9 cellular contexts compared by ENCODE assay signal in genomic region chrY:13435968-13436937, GRCh38. TPM values are rescaled to one million over a fixed set of nuclear protein-coding genes. Genes with fewer than 3 reads are reported as not detected.
DNase-seq lines count a peak whose midpoint lies in the region; ATAC-seq, FAIRE-seq and TF ChIP-seq lines count a peak whose summit lies in the region.
"Had no signal": no experiment of that assay in that cellular context is flagged by ENCODE, and none has a peak within 500 bp of the region (broad histone marks: within the 10 kb centered on the region; RNA-seq: fewer than 3 reads in every experiment).

No MANE protein-coding gene starts in this region.

- H3K9ac ChIP-seq in GM23248, result no peak overlapping the region

- H3K4me3 Mint-ChIP-seq in effector memory CD8-positive, alpha-beta T cell, result peak overlapping the region; percentile 94 to 98

- H3K4me2 ChIP-seq in GM23248 (ENCODE audit: unreplicated experiment), result no peak overlapping the region

- no peaks in the 10 kb centered on the region for H3K27me3 Mint-ChIP-seq in effector memory CD8-positive, alpha-beta T cell

- intact Hi-C loops in stomach (cut with DNase I; ENCODE audit: low total_unique reads), result no loop called here
- intact Hi-C loops in ascending aorta (cut with DNase I), result no loop called here

- H3K4me3 ChIP-seq in GM23248, result no peak overlapping the region
- H3K4me3 ChIP-seq in stomach, result peak overlapping the region in 2 of 4 donors; percentile 29 to 33
- H3K4me3 ChIP-seq in ascending aorta, result no peak overlapping the region

- peaks cover 16% of the 10 kb centered on the region for H3K36me3 Mint-ChIP-seq in effector memory CD8-positive, alpha-beta T cell (ENCODE audit: insufficient read depth)

- H3K79me2 ChIP-seq in GM23248 (ENCODE audit: insufficient read depth), result peaks cover 68% of the 10 kb centered on the region

- TF ChIP-seq POLR2A in stomach (IDR thresholded peaks at IDR 0.05), result no peak

- H2AFZ ChIP-seq in GM23248, result no peak overlapping the region

- ATAC-seq in effector memory CD8-positive, alpha-beta T cell (replicated peaks), result peak; percentile 89

- H3F3A ChIP-seq in GM23248 (ENCODE audit: insufficient read depth), result peaks cover 6% of the 10 kb centered on the region; the same call in 1 of the 2 replicates

- WGBS in GM23248 (ENCODE audit: low coverage in 1 of 2, low lambda C conversion rate in 2 of 2, missing lambda C conversion rate in 2 of 2), 2 experiments, result 87 to 95% methylated on average over 14 to 23 of the region's 25 CpGs
- 42 to 69% (median 59%) methylated on average over 7 to 25 of the region's 25 CpGs; no CpG with 5 or more reads in 2 of the 5 donors for WGBS in stomach, 5 donors

- no peaks in the 10 kb centered on the region for H3K9me2 ChIP-seq in GM23248 (ENCODE audit: insufficient read depth)

- H3K4me1 Mint-ChIP-seq in effector memory CD8-positive, alpha-beta T cell (ENCODE audit: low read depth in 2 of 2), result peaks cover 40 to 83% of the 10 kb centered on the region in 2 donors

- TF ChIP-seq CTCF in stomach (IDR thresholded peaks at IDR 0.05) (peak in 1 of 7 experiments; percentile 7), ascending aorta (IDR thresholded peaks at IDR 0.05) (no peak)

- peak; percentile 29 for FAIRE-seq in RCC 7860 (lab: Jason Lieb, UNC)

- H3K27ac Mint-ChIP-seq in effector memory CD8-positive, alpha-beta T cell, result peak overlapping the region; percentile 96 to 98

- DNase-seq in GM23248, result peak; percentile 11
- DNase-seq in RCC 7860 (ENCODE audit: low spot score), result peak; percentile 61
- DNase-seq in effector memory CD8-positive, alpha-beta T cell, result peak; percentile 53 to 76 (median 57)
- DNase-seq in stimulated activated CD4-positive, alpha-beta T cell treated with anti-CD3 and anti-CD28 coated beads, Interleukin-4, amount 100 ng/mL, for 4 hours, result peak; percentile 51 to 61
- DNase-seq in DMS153 treated with DMSO at 0.1 percent for 48 hours (lab: John Stamatoyannopoulos, UW; ENCODE audit: unreplicated experiment), result no peak
- no peak for DNase-seq in stomach
- DNase-seq in DMS 273 (lab: John Stamatoyannopoulos, UW; ENCODE audit: unreplicated experiment), result no peak
- DNase-seq in ascending aorta (ENCODE audit: low spot score in 2 of 2), result no peak
- DNase-seq: upper lobe of left lung had no signal

- H3K27ac ChIP-seq in GM23248, result no peak overlapping the region
- H3K27ac ChIP-seq in stomach, result peak overlapping the region in 2 of 5 donors; percentile 25 to 57
- no peak overlapping the region for H3K27ac ChIP-seq in ascending aorta

- H3K4me1 ChIP-seq in GM23248 (ENCODE audit: insufficient read depth), result no peaks in the 10 kb centered on the region
- peaks cover 0 to 19% (median 0%) of the 10 kb centered on the region in 4 donors for H3K4me1 ChIP-seq in stomach
- no peaks in the 10 kb centered on the region for H3K4me1 ChIP-seq in ascending aorta
- H3K4me1 ChIP-seq: upper lobe of left lung had no signal

- no peak for TF ChIP-seq EP300 in stomach (IDR thresholded peaks at IDR 0.05)

- H3K27me3 ChIP-seq in GM23248 (replicated peaks; ENCODE audit: insufficient read depth) (no peaks in the 10 kb centered on the region), stomach (no peaks in the 10 kb centered on the region), ascending aorta (no peaks in the 10 kb centered on the region)
- H3K27me3 ChIP-seq: upper lobe of left lung had no signal

- in situ Hi-C loops in GM23248 (cut with MboI), result no loop called here

- H4K20me1 ChIP-seq in GM23248 (ENCODE audit: insufficient read depth), result no peaks in the 10 kb centered on the region

- no peaks in the 10 kb centered on the region for H3K9me3 ChIP-seq in GM23248 (ENCODE audit: low read depth)
- no peaks in the 10 kb centered on the region for H3K9me3 ChIP-seq in stomach
- no peaks in the 10 kb centered on the region for H3K9me3 ChIP-seq in ascending aorta
- H3K9me3 ChIP-seq: upper lobe of left lung had no signal

- peaks cover 0 to 5% of the 10 kb centered on the region in 2 donors for H3K9me3 Mint-ChIP-seq in effector memory CD8-positive, alpha-beta T cell

- H3K36me3 ChIP-seq in GM23248 (ENCODE audit: low read depth) (no peaks in the 10 kb centered on the region), stomach (no peaks in the 10 kb centered on the region), ascending aorta (no peaks in the 10 kb centered on the region)
- H3K36me3 ChIP-seq: upper lobe of left lung had no signal

RNA-seq across cellular contexts. Expression of gene UTY, which starts 43.6 kb away (rescaled TPM):
- total RNA-seq in GM23248 (2014; rRNA removed; shearing (Covaris generic)), result 11.2 and 11.9 TPM in 2 replicates
- polyA plus RNA-seq in GM23248 (2016; fragmentation: Nextera tagmentation; extraction: Ambion mirVana) (4.0 and 5.9 TPM in 2 replicates), stomach (1 to 10 TPM in 2 of 3 donors, not detected in 1; 1.9 to 3.8 TPM)
- total RNA-seq in stomach (10 to 100 TPM in 3 of 5 donors, not detected in 2; 11.2 to 54.0 (median 37.5) TPM), ascending aorta (not detected)

Comparison
In these comparisons a context has a peak if more than half of its experiments do, and no peak if none do; other contexts are left out.
1. DNase-seq: peak in GM23248 (single experiment), RCC 7860 (single experiment), effector memory CD8-positive, alpha-beta T cell (3 of 3) and stimulated activated CD4-positive, alpha-beta T cell treated with anti-CD3 and anti-CD28 coated beads, Interleukin-4, amount 100 ng/mL, for 4 hours (2 of 2); none in DMS153 treated with DMSO at 0.1 percent for 48 hours (single experiment), stomach (single experiment), DMS 273 (single experiment) and ascending aorta (0 of 2).